Comparison of ENCODE assay signal across 9 cellular contexts in the genomic region with DNA sequence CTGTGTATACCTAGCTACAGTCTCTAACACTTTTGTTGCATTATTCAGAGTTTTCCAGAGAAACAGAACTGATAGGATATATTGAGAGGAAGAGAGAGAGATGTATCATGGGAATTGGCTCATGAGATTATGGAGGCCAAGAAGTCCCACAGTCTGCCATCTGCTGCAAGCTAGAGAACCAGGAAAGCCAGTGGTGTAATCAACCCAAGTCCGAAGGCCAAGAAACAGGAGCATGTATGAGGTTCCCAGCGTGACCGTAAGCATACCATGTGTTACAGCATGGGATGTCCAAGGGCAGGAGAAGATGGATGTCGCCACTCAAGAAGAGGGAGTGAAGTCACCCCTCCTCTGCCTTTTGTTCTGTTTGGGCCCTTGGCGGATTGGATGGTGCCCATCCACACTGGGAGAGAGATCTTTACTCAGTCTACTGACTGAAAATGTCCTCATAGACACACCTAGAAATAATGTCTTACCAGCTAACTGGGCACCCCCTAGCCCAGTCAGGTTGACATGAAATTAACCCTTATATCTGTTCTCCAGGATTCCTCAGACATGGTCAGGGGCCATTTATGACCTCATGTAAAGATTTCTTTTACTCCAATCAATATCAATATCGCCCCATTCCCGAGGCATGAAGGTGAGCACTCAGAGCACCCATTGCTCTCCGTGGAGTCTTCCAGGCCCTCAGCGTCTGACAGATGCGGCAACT.
"Had no signal": no experiment of that assay in that cellular context is flagged by ENCODE, and none has a peak within 500 bp of the region (broad histone marks: within the 10 kb centered on the region; RNA-seq: fewer than 3 reads in every experiment).

No MANE protein-coding gene starts in this region.

- H3K9me3 ChIP-seq: HAP-1 had no signal

- H3K36me3 Mint-ChIP-seq: IgD-negative memory B cell had no signal

- H3K27ac ChIP-seq: GM23248, HL-60 had no signal

- H3K36me3 ChIP-seq: HAP-1 had no signal

- DNase-seq: GM23248, GOT3, H7, KBM-7 had no signal

- H2AFZ ChIP-seq: GM23248 had no signal

- H3K4me3 Mint-ChIP-seq: IgD-negative memory B cell had no signal

- ATAC-seq: HCT116, HepG2 had no signal

- H3K4me1 ChIP-seq: HAP-1 had no signal

- H3K9me3 Mint-ChIP-seq: IgD-negative memory B cell had no signal

- H3K4me3 ChIP-seq: GM23248, HAP-1 had no signal

- H3K27ac Mint-ChIP-seq: IgD-negative memory B cell had no signal
